20 cellular contexts compared by ENCODE assay signal in genomic region chr6:37913210-37913609, GRCh38.
DNase-seq lines count a peak whose midpoint lies in the region; ATAC-seq and TF ChIP-seq lines count a peak whose summit lies in the region.
"Had no signal": no experiment of that assay in that cellular context is flagged by ENCODE, and none has a peak within 500 bp of the region (broad histone marks: within the 10 kb centered on the region; RNA-seq: fewer than 3 reads in every experiment).

No MANE protein-coding gene starts in this region.

- no peak overlapping the region for H3K4me3 ChIP-seq in choroid plexus epithelial cell (ENCODE audit: low read depth, low read length)
- no peak overlapping the region for H3K4me3 ChIP-seq in heart left ventricle
- H3K4me3 ChIP-seq: BLaER1 treated with 17β-estradiol and CSF1 and Interleukin-3, amounts not matched to agents 10 nM and 100 nM; right lobe of liver; vagina had no signal

- 95 to 98% (median 96%) methylated on average over 1 of the region's 1 CpG for WGBS in heart left ventricle, 4 donors

- H3K36me3 ChIP-seq in heart left ventricle = peaks cover 0 to 12% (median 5%) of the 10 kb centered on the region in 9 donors
- H3K36me3 ChIP-seq: vagina had no signal

- TF ChIP-seq CTCF in choroid plexus epithelial cell (conservative IDR thresholded peaks at IDR 0.05; ENCODE audit: low read depth, low read length) (no peak), progenitor cell of endocrine pancreas (IDR thresholded peaks at IDR 0.05; ENCODE audit: unreplicated experiment) (no peak), osteocyte (IDR thresholded peaks at IDR 0.05) (no peak), heart left ventricle (IDR thresholded peaks at IDR 0.05) (no peak)

- no peaks in the 10 kb centered on the region for H3K27me3 Mint-ChIP-seq in activated T-cell treated with anti-CD3 and anti-CD28 coated beads, Interleukin-2, amount 50 U/mL, for 4 hours (ENCODE audit: low read depth)
- H3K27me3 Mint-ChIP-seq in progenitor cell of endocrine pancreas (no peaks in the 10 kb centered on the region), osteocyte (ENCODE audit: unreplicated experiment) (no peaks in the 10 kb centered on the region)
- H3K27me3 Mint-ChIP-seq: dendritic cell treated with granulocyte-macrophage colony-stimulating factor and Interleukin-4, amounts not matched to agents 40 ng/mL and 50 ng/mL, for 4 days; naive thymus-derived CD8-positive, alpha-beta T cell had no signal

- intact Hi-C loops in heart left ventricle (cut with DNase I) = no loop called here

- H3K27ac Mint-ChIP-seq in progenitor cell of endocrine pancreas = peak overlapping the region; percentile 14
- H3K27ac Mint-ChIP-seq in osteocyte (ENCODE audit: unreplicated experiment) = no peak overlapping the region
- H3K27ac Mint-ChIP-seq: dendritic cell treated with granulocyte-macrophage colony-stimulating factor and Interleukin-4, amounts not matched to agents 40 ng/mL and 50 ng/mL, for 4 days had no signal

- H3K27ac ChIP-seq in heart left ventricle = no peak overlapping the region
- H3K27ac ChIP-seq: BLaER1 treated with 17β-estradiol and CSF1 and Interleukin-3, amounts not matched to agents 10 nM and 100 nM; parathyroid adenoma; right lobe of liver; vagina had no signal

- H3K9me3 Mint-ChIP-seq in activated T-cell treated with anti-CD3 and anti-CD28 coated beads, Interleukin-2, amount 50 U/mL, for 4 hours = no peaks in the 10 kb centered on the region
- H3K9me3 Mint-ChIP-seq in progenitor cell of endocrine pancreas (ENCODE audit: low read depth) (peaks cover 6% of the 10 kb centered on the region), osteocyte (ENCODE audit: unreplicated experiment) (peaks cover 9% of the 10 kb centered on the region)
- H3K9me3 Mint-ChIP-seq: dendritic cell treated with granulocyte-macrophage colony-stimulating factor and Interleukin-4, amounts not matched to agents 40 ng/mL and 50 ng/mL, for 4 days; naive thymus-derived CD8-positive, alpha-beta T cell had no signal

- no peaks in the 10 kb centered on the region for H3K27me3 ChIP-seq in heart left ventricle
- H3K27me3 ChIP-seq: BLaER1 treated with 17β-estradiol and CSF1 and Interleukin-3, amounts not matched to agents 10 nM and 100 nM; right lobe of liver; vagina had no signal

- H3K4me1 Mint-ChIP-seq in activated T-cell treated with anti-CD3 and anti-CD28 coated beads, Interleukin-2, amount 50 U/mL, for 4 hours (ENCODE audit: low read depth) = peaks cover 63% of the 10 kb centered on the region
- H3K4me1 Mint-ChIP-seq in progenitor cell of endocrine pancreas (ENCODE audit: low read depth) (peaks cover 15% of the 10 kb centered on the region), osteocyte (ENCODE audit: unreplicated experiment) (peaks cover 39% of the 10 kb centered on the region)

- H3K36me3 Mint-ChIP-seq in activated T-cell treated with anti-CD3 and anti-CD28 coated beads, Interleukin-2, amount 50 U/mL, for 4 hours (ENCODE audit: insufficient read depth) = peaks cover 16% of the 10 kb centered on the region
- H3K36me3 Mint-ChIP-seq in progenitor cell of endocrine pancreas (ENCODE audit: insufficient read depth) (peaks cover 4% of the 10 kb centered on the region), osteocyte (ENCODE audit: unreplicated experiment) (peaks cover 10% of the 10 kb centered on the region)

- peaks cover 0 to 33% (median 12%) of the 10 kb centered on the region in 12 donors for H3K4me1 ChIP-seq in heart left ventricle

- no peak overlapping the region for H3K4me3 Mint-ChIP-seq in activated T-cell treated with anti-CD3 and anti-CD28 coated beads, Interleukin-2, amount 50 U/mL, for 4 hours
- H3K4me3 Mint-ChIP-seq in progenitor cell of endocrine pancreas (ENCODE audit: low read depth) (no peak overlapping the region), osteocyte (ENCODE audit: unreplicated experiment) (no peak overlapping the region)
- H3K4me3 Mint-ChIP-seq: dendritic cell treated with granulocyte-macrophage colony-stimulating factor and Interleukin-4, amounts not matched to agents 40 ng/mL and 50 ng/mL, for 4 days; naive thymus-derived CD8-positive, alpha-beta T cell had no signal

- no peak for DNase-seq in activated T-cell treated with anti-CD3 and anti-CD28 coated beads, Interleukin-2, amount 50 U/mL, for 4 hours
- DNase-seq in activated T-cell treated with anti-CD3 and anti-CD28 coated beads, Interleukin-2, amount 50 U/mL, for 48 hours = no peak
- DNase-seq in HS-5 (ENCODE audit: low read depth) (peak; percentile 28), choroid plexus epithelial cell (ENCODE audit: low read depth) (peak; percentile 22), progenitor cell of endocrine pancreas (ENCODE audit: low spot score, unreplicated experiment) (no peak), osteocyte (ENCODE audit: extremely low spot score, unreplicated experiment) (no peak), heart left ventricle (no peak), NAMALWA (ENCODE audit: low spot score) (no peak)
- DNase-seq: activated CD4-positive, alpha-beta T cell treated with anti-CD3 and anti-CD28 coated beads, Interleukin-2, amount 50 U/mL, for 4 hours; MM.1S; naive thymus-derived CD8-positive, alpha-beta T cell; NCI-H1694; NCI-H774; right lobe of liver; SIG-M5 had no signal

- peak; percentile 62 to 69 for ATAC-seq in activated T-cell treated with anti-CD3 and anti-CD28 coated beads, Interleukin-2, amount 50 U/mL, for 4 hours
- no peak for ATAC-seq in heart left ventricle
- ATAC-seq: HepG2; naive thymus-derived CD8-positive, alpha-beta T cell; right lobe of liver had no signal

- H3K9me3 ChIP-seq in heart left ventricle = no peaks in the 10 kb centered on the region
- H3K9me3 ChIP-seq: right lobe of liver, vagina had no signal

- no peak for TF ChIP-seq POLR2A in heart left ventricle (IDR thresholded peaks at IDR 0.05)

Comparison
In these comparisons a context has a peak if more than half of its experiments do, and no peak if none do; other contexts are left out.
1. ATAC-seq: peak in activated T-cell treated with anti-CD3 and anti-CD28 coated beads, Interleukin-2, amount 50 U/mL, for 4 hours (2 of 2); none in heart left ventricle (0 of 4).
2. DNase-seq: peak in HS-5 (single experiment) and choroid plexus epithelial cell (single experiment); none in activated T-cell treated with anti-CD3 and anti-CD28 coated beads, Interleukin-2, amount 50 U/mL, for 4 hours (single experiment), activated T-cell treated with anti-CD3 and anti-CD28 coated beads, Interleukin-2, amount 50 U/mL, for 48 hours (0 of 2), progenitor cell of endocrine pancreas (single experiment), osteocyte (single experiment), heart left ventricle (0 of 5) and NAMALWA (single experiment).